27 cellular contexts compared by ENCODE assay signal in genomic region chr20:63044204-63044600, GRCh38. TPM values are rescaled to one million over a fixed set of nuclear protein-coding genes. Genes with fewer than 3 reads are reported as not detected.
"Had no signal": no experiment of that assay in that cellular context is flagged by ENCODE, and none has a peak within 500 bp of the region (broad histone marks: within the 10 kb centered on the region; RNA-seq: fewer than 3 reads in every experiment).

No MANE protein-coding gene starts in this region.

- H3K4me2 ChIP-seq: KMS-11 had no signal

- H3K9ac ChIP-seq: KMS-11 had no signal

- H3K9me3 ChIP-seq: ascending aorta had no signal

- H3K4me1 ChIP-seq: ascending aorta had no signal

- H3K27me3 ChIP-seq: ascending aorta had no signal

- ATAC-seq: activated CD8-positive, alpha-beta memory T cell treated with anti-CD3 and anti-CD28 coated beads, Interleukin-2, amount 10 ng/mL, durations not matched to agents 7 days and 5 days; T-helper 17 cell; WTC11 had no signal

- H3K36me3 ChIP-seq: ascending aorta had no signal

- DNase-seq: activated CD4-positive, alpha-beta T cell treated with anti-CD3 and anti-CD28 coated beads, Interleukin-2, amount 10 ng/mL, durations not matched to agents 24 days and 14 days; activated CD4-positive, alpha-beta T cell treated with anti-CD3 and anti-CD28 coated beads, Interleukin-2, amount 50 U/mL, for 48 hours; activated CD4-positive, CD25-positive, alpha-beta regulatory T cell treated with anti-CD3 and anti-CD28 coated beads, Interleukin-2, amount 50 U/mL, for 72 hours; activated CD8-positive, alpha-beta memory T cell treated with anti-CD3 and anti-CD28 coated beads, Interleukin-2, amount 10 ng/mL, durations not matched to agents 7 days and 5 days; activated effector memory CD4-positive, alpha-beta T cell treated with Interleukin-2 at 50 U/mL for 16 hours; activated naive CD4-positive, alpha-beta T cell; activated T-cell treated with anti-CD3 and anti-CD28 coated beads, Interleukin-2, amount 50 U/mL, for 24 hours; MV-4-11; NCI-H1092 treated with DMSO at 0.1 percent for 48 hours; NCI-H1417 treated with DMSO at 0.1 percent for 48 hours; NCI-H1694; NCI-H2029; NCI-H345; NCI-H510A; NCI-H526 treated with DMSO at 0.1 percent for 48 hours; NCI-H82; RPMI8226; SHP77 treated with DMSO at 0.1 percent for 48 hours; T-helper 17 cell; T-helper 9 cell had no signal

- H3K4me3 ChIP-seq: ascending aorta had no signal

- H3K27ac ChIP-seq: ascending aorta, KMS-11 had no signal

RNA-seq across cellular contexts. Expression of gene BHLHE23, which starts 37.4 kb away (rescaled TPM):
- total RNA-seq: activated CD4-positive, alpha-beta T cell treated with anti-CD3 and anti-CD28 coated beads, Interleukin-2, amount 10 ng/mL, durations not matched to agents 24 days and 14 days; activated CD8-positive, alpha-beta memory T cell treated with anti-CD3 and anti-CD28 coated beads, Interleukin-2, amount 10 ng/mL, durations not matched to agents 7 days and 5 days; activated T-helper 1 cell treated with anti-CD3 and anti-CD28 coated beads, Interleukin-12 subunit alpha, Interleukin-12 subunit beta, Interleukin-2, Interleukin-4 antibody, amounts not matched to agents 30 ng/mL and 10 ng/mL and 1 ng/mL, durations not matched to agents 14 hours and 24 hours and 36 hours; ascending aorta; MCF 10A; OCI-LY7; SK-MEL-5; T-helper 17 cell had no signal
